In the genomic region with DNA sequence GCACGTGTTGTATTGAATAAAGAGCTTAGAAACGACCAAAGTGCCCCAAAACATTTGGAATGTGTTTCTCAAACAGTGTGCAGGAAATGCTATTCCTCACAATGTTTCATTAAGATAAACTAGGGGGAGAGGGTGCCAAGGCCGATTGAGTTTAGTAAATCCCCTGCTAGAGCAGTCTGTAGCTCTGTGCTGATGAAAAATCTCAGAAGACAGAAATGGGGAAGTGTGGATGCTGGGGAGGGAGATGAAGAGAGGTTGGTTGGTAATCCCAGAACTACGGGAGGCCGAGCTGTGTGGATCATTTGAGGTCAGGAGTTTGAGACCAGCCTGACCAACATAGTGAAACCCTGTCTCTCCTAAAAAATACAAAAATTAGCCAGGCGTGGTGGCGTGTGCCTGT, we compare ENCODE assay signal across 18 cellular contexts.
"Had no signal": no experiment of that assay in that cellular context is flagged by ENCODE, and none has a peak within 500 bp of the region (broad histone marks: within the 10 kb centered on the region; RNA-seq: fewer than 3 reads in every experiment).

No MANE protein-coding gene starts in this region.

- H3K4me2 ChIP-seq: neural progenitor cell had no signal

- FAIRE-seq: colon had no signal

- H3K36me3 ChIP-seq: cardiac muscle cell, heart left ventricle, left lung, neural progenitor cell, ovary, upper lobe of right lung had no signal

- H2AFZ ChIP-seq: neural progenitor cell had no signal

- H3K27me3 ChIP-seq: left lung, neural progenitor cell, ovary, testis, upper lobe of right lung had no signal

- H3K9me3 ChIP-seq: heart left ventricle, left lung, mucosa of descending colon, ovary, testis, upper lobe of right lung had no signal

- ATAC-seq: activated CD8-positive, alpha-beta memory T cell treated with anti-CD3 and anti-CD28 coated beads, Interleukin-2, amount 10 ng/mL, durations not matched to agents 7 days and 5 days; activated T-cell treated with anti-CD3 and anti-CD28 coated beads, Interleukin-2, amount 50 U/mL, for 4 hours; heart left ventricle; left lung; mucosa of descending colon; stimulated activated naive CD8-positive, alpha-beta T cell treated with anti-CD3 and anti-CD28 coated beads, Interleukin-15, amount 100 ng/mL, for 72 hours; upper lobe of right lung had no signal

- DNase-seq: activated CD8-positive, alpha-beta memory T cell treated with anti-CD3 and anti-CD28 coated beads, Interleukin-2, amount 10 ng/mL, durations not matched to agents 7 days and 5 days; activated gamma-delta T cell; activated T-cell treated with anti-CD3 and anti-CD28 coated beads, Interleukin-2, amount 50 U/mL, for 4 hours; foreskin melanocyte; heart left ventricle; islet precursor cell; left lung; mucosa of descending colon; ovary; stimulated activated CD4-positive, alpha-beta T cell treated with anti-CD3 and anti-CD28 coated beads, Interleukin-4, amount 100 ng/mL, for 1 hour; stimulated activated CD8-positive, alpha-beta memory T cell treated with anti-CD3 and anti-CD28 coated beads, Interleukin-4, amount 100 ng/mL, for 48 hours; stimulated activated naive CD8-positive, alpha-beta T cell treated with anti-CD3 and anti-CD28 coated beads, Interleukin-15, amount 100 ng/mL, for 72 hours; testis; upper lobe of right lung had no signal

- H3K9me3 Mint-ChIP-seq: activated T-cell treated with anti-CD3 and anti-CD28 coated beads, Interleukin-2, amount 50 U/mL, for 4 hours; neural progenitor cell; stimulated activated naive CD8-positive, alpha-beta T cell treated with anti-CD3 and anti-CD28 coated beads, Interleukin-15, amount 100 ng/mL, for 72 hours had no signal

- H3K27me3 Mint-ChIP-seq: activated CD8-positive, alpha-beta memory T cell treated with anti-CD3 and anti-CD28 coated beads, Interleukin-2, amount 10 ng/mL, durations not matched to agents 7 days and 5 days; stimulated activated naive CD8-positive, alpha-beta T cell treated with anti-CD3 and anti-CD28 coated beads, Interleukin-15, amount 100 ng/mL, for 72 hours had no signal

- H3K36me3 Mint-ChIP-seq: activated CD8-positive, alpha-beta memory T cell treated with anti-CD3 and anti-CD28 coated beads, Interleukin-2, amount 10 ng/mL, durations not matched to agents 7 days and 5 days; neural progenitor cell had no signal

- H3K27ac Mint-ChIP-seq: neural progenitor cell had no signal

- H3K27ac ChIP-seq: cardiac muscle cell, heart left ventricle, left lung, neural progenitor cell, ovary, testis, upper lobe of right lung, VCaP had no signal

- H3K4me3 Mint-ChIP-seq: activated CD8-positive, alpha-beta memory T cell treated with anti-CD3 and anti-CD28 coated beads, Interleukin-2, amount 10 ng/mL, durations not matched to agents 7 days and 5 days; activated T-cell treated with anti-CD3 and anti-CD28 coated beads, Interleukin-2, amount 50 U/mL, for 4 hours; neural progenitor cell; stimulated activated naive CD8-positive, alpha-beta T cell treated with anti-CD3 and anti-CD28 coated beads, Interleukin-15, amount 100 ng/mL, for 72 hours had no signal

- H3K9ac ChIP-seq: neural progenitor cell had no signal

- H3K4me3 ChIP-seq: cardiac muscle cell, heart left ventricle, left lung, mucosa of descending colon, neural progenitor cell, ovary, testis, upper lobe of right lung had no signal
